14 cellular contexts compared by ENCODE assay signal in the genomic region with DNA sequence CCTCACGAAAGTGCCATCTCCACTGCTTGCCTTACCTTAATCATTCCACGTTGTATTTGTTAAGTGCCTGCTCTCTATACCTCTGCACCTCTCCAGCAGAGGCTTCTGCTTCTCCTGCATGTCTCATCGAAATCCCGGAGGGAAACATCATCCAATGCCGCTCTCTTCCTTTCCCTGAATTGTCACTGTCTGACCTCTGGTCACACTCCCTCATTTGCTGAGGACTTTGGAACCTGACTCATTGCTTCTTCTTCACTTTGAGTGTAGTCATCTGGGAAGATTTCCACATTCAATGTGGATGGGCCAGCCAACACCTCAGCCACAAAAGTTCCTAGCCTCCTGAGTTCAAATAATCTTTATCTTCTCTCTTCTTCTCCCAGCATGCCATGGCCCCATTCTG.
"Had no signal": no experiment of that assay in that cellular context is flagged by ENCODE, and none has a peak within 500 bp of the region (broad histone marks: within the 10 kb centered on the region; RNA-seq: fewer than 3 reads in every experiment).

No MANE protein-coding gene starts in this region.

- H3K4me1 ChIP-seq: breast epithelium, esophagus muscularis mucosa, foreskin keratinocyte, left lung, testis had no signal

- ATAC-seq: foreskin keratinocyte; left lung; stimulated activated naive CD8-positive, alpha-beta T cell treated with anti-CD3 and anti-CD28 coated beads, Interleukin-15, amount 100 ng/mL, for 72 hours had no signal

- H3K4me3 ChIP-seq: breast epithelium, dorsolateral prefrontal cortex, esophagus muscularis mucosa, left lung, testis had no signal

- DNase-seq: activated CD4-positive, alpha-beta memory T cell treated with anti-CD3 and anti-CD28 coated beads, Interleukin-2, amount 10 ng/mL, durations not matched to agents 7 days and 5 days; activated gamma-delta T cell; activated T-cell treated with anti-CD3 and anti-CD28 coated beads, Interleukin-2, amount 50 U/mL, for 48 hours; anterior cingulate cortex; dorsolateral prefrontal cortex; foreskin keratinocyte; head of caudate nucleus; left lung; mesenchymal stem cell; stimulated activated CD4-positive, alpha-beta T cell treated with anti-CD3 and anti-CD28 coated beads, Interleukin-4, amount 100 ng/mL, for 1 hour; stimulated activated naive CD8-positive, alpha-beta T cell treated with anti-CD3 and anti-CD28 coated beads, Interleukin-15, amount 100 ng/mL, for 72 hours; testis had no signal

- H3K27ac ChIP-seq: breast epithelium, dorsolateral prefrontal cortex, esophagus muscularis mucosa, foreskin keratinocyte, left lung, testis had no signal

- H3K36me3 ChIP-seq: breast epithelium, esophagus muscularis mucosa, left lung had no signal

- H3K27me3 ChIP-seq: breast epithelium, dorsolateral prefrontal cortex, esophagus muscularis mucosa, foreskin keratinocyte, left lung, testis had no signal

- H3K9me3 ChIP-seq: breast epithelium, esophagus muscularis mucosa, left lung, testis had no signal
